Comparison of ENCODE assay signal across 8 cellular contexts in genomic region chr17:16215965-16216316, GRCh38. TPM values are rescaled to one million over a fixed set of nuclear protein-coding genes. Genes with fewer than 3 reads are reported as not detected.
DNase-seq lines count a peak whose midpoint lies in the region; ATAC-seq, FAIRE-seq and TF ChIP-seq lines count a peak whose summit lies in the region.

No MANE protein-coding gene starts in this region.

- no peaks in the 10 kb centered on the region for H3K27me3 Mint-ChIP-seq in IgD-negative memory B cell
- no peaks in the 10 kb centered on the region for H3K27me3 Mint-ChIP-seq in activated T-cell treated with anti-CD3 and anti-CD28 coated beads, Interleukin-2, amount 50 U/mL, for 72 hours (ENCODE audit: low read depth)

- no peak for DNase-seq in GM18507 (ENCODE audit: extremely low spot score, insufficient read length, low read depth)
- DNase-seq in activated T-cell treated with anti-CD3 and anti-CD28 coated beads, Interleukin-2, amount 50 U/mL, for 72 hours, result no peak
- no peak for DNase-seq in cardiac muscle cell (ENCODE audit: low read depth in 1 of 2, low spot score in 1 of 2)
- no peak for DNase-seq in pancreas
- no peak for DNase-seq in NCI-H774 (lab: John Stamatoyannopoulos, UW)
- DNase-seq in NCI-H128 (lab: John Stamatoyannopoulos, UW; ENCODE audit: unreplicated experiment), result no peak

- H3K27ac Mint-ChIP-seq in IgD-negative memory B cell, result peak overlapping the region; percentile 86 to 97 (median 92)
- H3K27ac Mint-ChIP-seq in activated T-cell treated with anti-CD3 and anti-CD28 coated beads, Interleukin-2, amount 50 U/mL, for 72 hours, result peak overlapping the region; percentile 61

- 22 to 28% methylated on average over 22 of the region's 22 CpGs for WGBS in pancreas, 2 donors

- H3K36me3 Mint-ChIP-seq in IgD-negative memory B cell, result no peaks in the 10 kb centered on the region
- peaks cover 2% of the 10 kb centered on the region in 2 donors for H3K36me3 Mint-ChIP-seq in activated T-cell treated with anti-CD3 and anti-CD28 coated beads, Interleukin-2, amount 50 U/mL, for 72 hours (ENCODE audit: insufficient read depth in 2 of 2)

- no peak for TF ChIP-seq CTCF in cardiac muscle cell (IDR thresholded peaks at IDR 0.05; ENCODE audit: low read depth, low read length)
- no peak for TF ChIP-seq CTCF in pancreas (IDR thresholded peaks at IDR 0.05)

- H3K9me3 ChIP-seq in cardiac muscle cell (ENCODE audit: low read depth), result no peaks in the 10 kb centered on the region
- H3K9me3 ChIP-seq in pancreas, result no peaks in the 10 kb centered on the region

- no peak for ATAC-seq in activated T-cell treated with anti-CD3 and anti-CD28 coated beads, Interleukin-2, amount 50 U/mL, for 72 hours (replicated peaks in 1 of 2)
- ATAC-seq in pancreas (peak; percentile 6 to 32 (median 16)), GM21786 (IDR thresholded peaks at IDR 0.05; ENCODE audit: unreplicated experiment) (no peak)

- H3K27ac ChIP-seq in cardiac muscle cell (peak overlapping the region; percentile 97), pancreas (peak overlapping the region; percentile 87 to 96 (median 89))

- H3K9me3 Mint-ChIP-seq in IgD-negative memory B cell, result no peaks in the 10 kb centered on the region
- H3K9me3 Mint-ChIP-seq in activated T-cell treated with anti-CD3 and anti-CD28 coated beads, Interleukin-2, amount 50 U/mL, for 72 hours, result no peaks in the 10 kb centered on the region

- peak overlapping the region; percentile 96 to 99 (median 98) for H3K4me3 Mint-ChIP-seq in IgD-negative memory B cell
- peak overlapping the region; percentile 95 to 98 for H3K4me3 Mint-ChIP-seq in activated T-cell treated with anti-CD3 and anti-CD28 coated beads, Interleukin-2, amount 50 U/mL, for 72 hours

- FAIRE-seq in GM18507 (lab: Jason Lieb, UNC) (peak; percentile 78), pancreas (lab: Jason Lieb, UNC) (no peak)

- H3K4me1 ChIP-seq in cardiac muscle cell (ENCODE audit: low read depth), result peaks cover 21% of the 10 kb centered on the region
- H3K4me1 ChIP-seq in pancreas, result peaks cover 9 to 15% (median 13%) of the 10 kb centered on the region in 3 donors

- no peaks in the 10 kb centered on the region for H3K36me3 ChIP-seq in cardiac muscle cell
- no peaks in the 10 kb centered on the region for H3K36me3 ChIP-seq in pancreas

- H3K4me1 Mint-ChIP-seq in IgD-negative memory B cell, result peaks cover 29 to 46% (median 35%) of the 10 kb centered on the region in 3 donors
- H3K4me1 Mint-ChIP-seq in activated T-cell treated with anti-CD3 and anti-CD28 coated beads, Interleukin-2, amount 50 U/mL, for 72 hours (ENCODE audit: low read depth), result peaks cover 65% of the 10 kb centered on the region

- peak overlapping the region; percentile 96 for H3K4me3 ChIP-seq in cardiac muscle cell
- peak overlapping the region; percentile 72 to 97 (median 86) for H3K4me3 ChIP-seq in pancreas

- intact Hi-C loops in pancreas (cut with DNase I), result no loop called here

- H3K27me3 ChIP-seq in cardiac muscle cell (no peaks in the 10 kb centered on the region), pancreas (no peaks in the 10 kb centered on the region)

RNA-seq across cellular contexts. Expression of gene NCOR1, which starts 0.6 kb away (rescaled TPM):
- polyA plus RNA-seq in IgD-negative memory B cell (166 TPM), cardiac muscle cell (109 and 139 TPM in 2 replicates), pancreas (100 to 1,000 TPM in 1 of 2 donors, 10 to 100 TPM in 1; 36.7 to 123 TPM)
- 100 to 1,000 TPM; 117 to 130 TPM for total RNA-seq in activated T-cell treated with anti-CD3 and anti-CD28 coated beads, Interleukin-2, amount 50 U/mL, for 72 hours
- total RNA-seq in cardiac muscle cell (91.4 and 119 TPM in 2 replicates), pancreas (10 to 100 TPM; 39.8 to 79.2 (median 49.5) TPM)

RNA-seq across cellular contexts. Expression of gene PIGL, which starts 1.1 kb away (rescaled TPM):
- 14.7 TPM for polyA plus RNA-seq in IgD-negative memory B cell
- 10 to 100 TPM; 42.5 to 51.9 TPM for total RNA-seq in activated T-cell treated with anti-CD3 and anti-CD28 coated beads, Interleukin-2, amount 50 U/mL, for 72 hours
- 27.0 and 67.4 TPM in 2 replicates for total RNA-seq in cardiac muscle cell
- polyA plus RNA-seq in cardiac muscle cell, result 28.8 and 49.6 TPM in 2 replicates
- 10 to 100 TPM; 11.3 to 21.3 (median 13.8) TPM for total RNA-seq in pancreas
- 10 to 100 TPM; 23.1 to 27.1 TPM for polyA plus RNA-seq in pancreas

Comparison
In these comparisons a context has a peak if more than half of its experiments do, and no peak if none do; other contexts are left out.
1. ATAC-seq: peak in pancreas (4 of 4); none in activated T-cell treated with anti-CD3 and anti-CD28 coated beads, Interleukin-2, amount 50 U/mL, for 72 hours (0 of 2) and GM21786 (single experiment).